ENCODE assay signal across 8 cellular contexts in genomic region chrX:48737213-48737938, GRCh38. TPM values are rescaled to one million over a fixed set of nuclear protein-coding genes. Genes with fewer than 3 reads are reported as not detected.
DNase-seq lines count a peak whose midpoint lies in the region; ATAC-seq and TF ChIP-seq lines count a peak whose summit lies in the region.

No MANE protein-coding gene starts in this region.

- H3K36me3 ChIP-seq in vagina: no peaks in the 10 kb centered on the region

- TF ChIP-seq CTCF in astrocyte of the cerebellum (IDR thresholded peaks at IDR 0.05; ENCODE audit: low read depth, low read length, missing control alignments) (no peak), vagina (IDR thresholded peaks at IDR 0.05) (no peak)

- peak overlapping the region; percentile 55 for H3K4me3 ChIP-seq in astrocyte of the cerebellum (ENCODE audit: low read depth, low read length)
- peak overlapping the region; percentile 45 to 66 for H3K4me3 ChIP-seq in vagina

- no peaks in the 10 kb centered on the region for H3K9me3 ChIP-seq in vagina

- peak in 1 of 2 donors; percentile 40 for TF ChIP-seq POLR2A in vagina (IDR thresholded peaks at IDR 0.05)

- no peaks in the 10 kb centered on the region for H3K27me3 ChIP-seq in vagina

- in situ Hi-C loops in astrocyte of the cerebellum (cut with HindIII; ENCODE audit: low sequenced_read_pairs): no loop called here

- peak overlapping the region; percentile 72 for H3K27ac ChIP-seq in vagina

- peak; percentile 94 to 96 for DNase-seq in NCI-H1930 (lab: John Stamatoyannopoulos, UW)
- DNase-seq in T-helper 9 cell: peak; percentile 69
- peak; percentile 93 for DNase-seq in astrocyte of the cerebellum (ENCODE audit: low read depth)
- peak; percentile 93 for DNase-seq in hepatic stellate cell (ENCODE audit: low spot score)
- peak; percentile 95 for DNase-seq in putamen (ENCODE audit: low spot score)
- peak in 1 of 2 donors; percentile 94 for DNase-seq in vagina (ENCODE audit: extremely low spot score in 2 of 2)

- H3K4me1 ChIP-seq in vagina: no peaks in the 10 kb centered on the region

- intact Hi-C loops in vagina (cut with DNase I): no loop called here

- ATAC-seq in GM18502 (IDR thresholded peaks at IDR 0.05; ENCODE audit: poor library complexity, unreplicated experiment): peak; percentile 98
- peak; percentile 94 for ATAC-seq in HG02943 (IDR thresholded peaks at IDR 0.05; ENCODE audit: low read depth, unreplicated experiment)

RNA-seq across cellular contexts. Expression of gene GLOD5, which starts 24.2 kb away (rescaled TPM):
- not detected for total RNA-seq in vagina

RNA-seq across cellular contexts. Expression of gene SUV39H1, which starts 40.8 kb away (rescaled TPM):
- 2.2 TPM for total RNA-seq in vagina

RNA-seq across cellular contexts. Expression of gene GATA1, which starts 49.0 kb away (rescaled TPM):
- total RNA-seq in vagina: 1.2 TPM

RNA-seq across cellular contexts. Expression of gene WAS, which starts 53.8 kb away (rescaled TPM):
- 4.4 TPM for total RNA-seq in vagina
